Comparison of ENCODE assay signal across 1 cellular context in the genomic region with DNA sequence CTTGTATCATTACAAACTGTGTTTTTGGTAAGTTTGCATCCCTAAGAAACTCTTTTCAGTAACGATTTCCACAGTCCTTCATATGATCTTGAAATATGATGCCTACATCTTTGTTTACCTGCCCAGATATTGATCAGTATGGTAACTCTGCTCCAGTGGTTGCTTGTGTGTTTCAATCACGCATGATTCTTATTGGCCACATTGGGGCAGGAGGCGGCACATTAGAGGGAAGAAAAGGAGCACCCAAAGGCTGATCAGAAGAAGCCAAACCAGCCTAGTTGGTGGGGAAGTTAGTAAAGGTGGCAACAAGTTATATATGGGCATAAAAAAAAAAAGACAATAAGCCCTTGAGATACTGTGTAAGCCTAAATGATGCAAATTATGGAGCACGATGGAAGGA.
TF ChIP-seq lines count a peak whose summit lies in the region.

No MANE protein-coding gene starts in this region.

TF ChIP-seq in WTC11, 78 proteins besides CTCF, POLR2A, EP300 and RAD21 (continued from another document):
- TF ChIP-seq, protein P1, sequence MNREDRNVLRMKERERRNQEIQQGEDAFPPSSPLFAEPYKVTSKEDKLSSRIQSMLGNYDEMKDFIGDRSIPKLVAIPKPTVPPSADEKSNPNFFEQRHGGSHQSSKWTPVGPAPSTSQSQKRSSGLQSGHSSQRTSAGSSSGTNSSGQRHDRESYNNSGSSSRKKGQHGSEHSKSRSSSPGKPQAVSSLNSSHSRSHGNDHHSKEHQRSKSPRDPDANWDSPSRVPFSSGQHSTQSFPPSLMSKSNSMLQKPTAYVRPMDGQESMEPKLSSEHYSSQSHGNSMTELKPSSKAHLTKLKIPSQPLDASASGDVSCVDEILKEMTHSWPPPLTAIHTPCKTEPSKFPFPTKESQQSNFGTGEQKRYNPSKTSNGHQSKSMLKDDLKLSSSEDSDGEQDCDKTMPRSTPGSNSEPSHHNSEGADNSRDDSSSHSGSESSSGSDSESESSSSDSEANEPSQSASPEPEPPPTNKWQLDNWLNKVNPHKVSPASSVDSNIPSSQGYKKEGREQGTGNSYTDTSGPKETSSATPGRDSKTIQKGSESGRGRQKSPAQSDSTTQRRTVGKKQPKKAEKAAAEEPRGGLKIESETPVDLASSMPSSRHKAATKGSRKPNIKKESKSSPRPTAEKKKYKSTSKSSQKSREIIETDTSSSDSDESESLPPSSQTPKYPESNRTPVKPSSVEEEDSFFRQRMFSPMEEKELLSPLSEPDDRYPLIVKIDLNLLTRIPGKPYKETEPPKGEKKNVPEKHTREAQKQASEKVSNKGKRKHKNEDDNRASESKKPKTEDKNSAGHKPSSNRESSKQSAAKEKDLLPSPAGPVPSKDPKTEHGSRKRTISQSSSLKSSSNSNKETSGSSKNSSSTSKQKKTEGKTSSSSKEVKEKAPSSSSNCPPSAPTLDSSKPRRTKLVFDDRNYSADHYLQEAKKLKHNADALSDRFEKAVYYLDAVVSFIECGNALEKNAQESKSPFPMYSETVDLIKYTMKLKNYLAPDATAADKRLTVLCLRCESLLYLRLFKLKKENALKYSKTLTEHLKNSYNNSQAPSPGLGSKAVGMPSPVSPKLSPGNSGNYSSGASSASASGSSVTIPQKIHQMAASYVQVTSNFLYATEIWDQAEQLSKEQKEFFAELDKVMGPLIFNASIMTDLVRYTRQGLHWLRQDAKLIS (CRISPR knock-in tag; IDR thresholded peaks at IDR 0.05; ENCODE audit: borderline replicate concordance), result no peak
- TF ChIP-seq, protein P2, sequence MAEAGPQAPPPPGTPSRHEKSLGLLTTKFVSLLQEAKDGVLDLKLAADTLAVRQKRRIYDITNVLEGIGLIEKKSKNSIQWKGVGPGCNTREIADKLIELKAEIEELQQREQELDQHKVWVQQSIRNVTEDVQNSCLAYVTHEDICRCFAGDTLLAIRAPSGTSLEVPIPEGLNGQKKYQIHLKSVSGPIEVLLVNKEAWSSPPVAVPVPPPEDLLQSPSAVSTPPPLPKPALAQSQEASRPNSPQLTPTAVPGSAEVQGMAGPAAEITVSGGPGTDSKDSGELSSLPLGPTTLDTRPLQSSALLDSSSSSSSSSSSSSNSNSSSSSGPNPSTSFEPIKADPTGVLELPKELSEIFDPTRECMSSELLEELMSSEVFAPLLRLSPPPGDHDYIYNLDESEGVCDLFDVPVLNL (CRISPR knock-in tag; IDR thresholded peaks at IDR 0.05; ENCODE audit: borderline replicate concordance, low read depth), result no peak
- TF ChIP-seq SMAD4 (CRISPR knock-in tag; IDR thresholded peaks at IDR 0.05) (no peak), ZNF232 (CRISPR knock-in tag; IDR thresholded peaks at IDR 0.05) (no peak), ELF4 (CRISPR knock-in tag; IDR thresholded peaks at IDR 0.05; ENCODE audit: low read depth) (no peak), TCF7 (CRISPR knock-in tag; IDR thresholded peaks at IDR 0.05; ENCODE audit: low read depth) (no peak), ETV6 (CRISPR knock-in tag; IDR thresholded peaks at IDR 0.05) (no peak), EMX1 (CRISPR knock-in tag; IDR thresholded peaks at IDR 0.05) (no peak), ZNF263 (CRISPR knock-in tag; IDR thresholded peaks at IDR 0.05; ENCODE audit: low read depth) (no peak)
- TF ChIP-seq, protein P3, sequence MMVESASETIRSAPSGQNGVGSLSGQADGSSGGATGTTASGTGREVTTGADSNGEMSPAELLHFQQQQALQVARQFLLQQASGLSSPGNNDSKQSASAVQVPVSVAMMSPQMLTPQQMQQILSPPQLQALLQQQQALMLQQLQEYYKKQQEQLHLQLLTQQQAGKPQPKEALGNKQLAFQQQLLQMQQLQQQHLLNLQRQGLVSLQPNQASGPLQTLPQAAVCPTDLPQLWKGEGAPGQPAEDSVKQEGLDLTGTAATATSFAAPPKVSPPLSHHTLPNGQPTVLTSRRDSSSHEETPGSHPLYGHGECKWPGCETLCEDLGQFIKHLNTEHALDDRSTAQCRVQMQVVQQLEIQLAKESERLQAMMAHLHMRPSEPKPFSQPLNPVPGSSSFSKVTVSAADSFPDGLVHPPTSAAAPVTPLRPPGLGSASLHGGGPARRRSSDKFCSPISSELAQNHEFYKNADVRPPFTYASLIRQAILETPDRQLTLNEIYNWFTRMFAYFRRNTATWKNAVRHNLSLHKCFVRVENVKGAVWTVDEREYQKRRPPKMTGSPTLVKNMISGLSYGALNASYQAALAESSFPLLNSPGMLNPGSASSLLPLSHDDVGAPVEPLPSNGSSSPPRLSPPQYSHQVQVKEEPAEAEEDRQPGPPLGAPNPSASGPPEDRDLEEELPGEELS (CRISPR knock-in tag; IDR thresholded peaks at IDR 0.05), result no peak
- TF ChIP-seq, protein P4, sequence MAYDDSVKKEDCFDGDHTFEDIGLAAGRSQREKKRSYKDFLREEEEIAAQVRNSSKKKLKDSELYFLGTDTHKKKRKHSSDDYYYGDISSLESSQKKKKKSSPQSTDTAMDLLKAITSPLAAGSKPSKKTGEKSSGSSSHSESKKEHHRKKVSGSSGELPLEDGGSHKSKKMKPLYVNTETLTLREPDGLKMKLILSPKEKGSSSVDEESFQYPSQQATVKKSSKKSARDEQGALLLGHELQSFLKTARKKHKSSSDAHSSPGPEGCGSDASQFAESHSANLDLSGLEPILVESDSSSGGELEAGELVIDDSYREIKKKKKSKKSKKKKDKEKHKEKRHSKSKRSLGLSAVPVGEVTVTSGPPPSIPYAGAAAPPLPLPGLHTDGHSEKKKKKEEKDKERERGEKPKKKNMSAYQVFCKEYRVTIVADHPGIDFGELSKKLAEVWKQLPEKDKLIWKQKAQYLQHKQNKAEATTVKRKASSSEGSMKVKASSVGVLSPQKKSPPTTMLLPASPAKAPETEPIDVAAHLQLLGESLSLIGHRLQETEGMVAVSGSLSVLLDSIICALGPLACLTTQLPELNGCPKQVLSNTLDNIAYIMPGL (CRISPR knock-in tag; IDR thresholded peaks at IDR 0.05), result no peak
- TF ChIP-seq, protein P5, sequence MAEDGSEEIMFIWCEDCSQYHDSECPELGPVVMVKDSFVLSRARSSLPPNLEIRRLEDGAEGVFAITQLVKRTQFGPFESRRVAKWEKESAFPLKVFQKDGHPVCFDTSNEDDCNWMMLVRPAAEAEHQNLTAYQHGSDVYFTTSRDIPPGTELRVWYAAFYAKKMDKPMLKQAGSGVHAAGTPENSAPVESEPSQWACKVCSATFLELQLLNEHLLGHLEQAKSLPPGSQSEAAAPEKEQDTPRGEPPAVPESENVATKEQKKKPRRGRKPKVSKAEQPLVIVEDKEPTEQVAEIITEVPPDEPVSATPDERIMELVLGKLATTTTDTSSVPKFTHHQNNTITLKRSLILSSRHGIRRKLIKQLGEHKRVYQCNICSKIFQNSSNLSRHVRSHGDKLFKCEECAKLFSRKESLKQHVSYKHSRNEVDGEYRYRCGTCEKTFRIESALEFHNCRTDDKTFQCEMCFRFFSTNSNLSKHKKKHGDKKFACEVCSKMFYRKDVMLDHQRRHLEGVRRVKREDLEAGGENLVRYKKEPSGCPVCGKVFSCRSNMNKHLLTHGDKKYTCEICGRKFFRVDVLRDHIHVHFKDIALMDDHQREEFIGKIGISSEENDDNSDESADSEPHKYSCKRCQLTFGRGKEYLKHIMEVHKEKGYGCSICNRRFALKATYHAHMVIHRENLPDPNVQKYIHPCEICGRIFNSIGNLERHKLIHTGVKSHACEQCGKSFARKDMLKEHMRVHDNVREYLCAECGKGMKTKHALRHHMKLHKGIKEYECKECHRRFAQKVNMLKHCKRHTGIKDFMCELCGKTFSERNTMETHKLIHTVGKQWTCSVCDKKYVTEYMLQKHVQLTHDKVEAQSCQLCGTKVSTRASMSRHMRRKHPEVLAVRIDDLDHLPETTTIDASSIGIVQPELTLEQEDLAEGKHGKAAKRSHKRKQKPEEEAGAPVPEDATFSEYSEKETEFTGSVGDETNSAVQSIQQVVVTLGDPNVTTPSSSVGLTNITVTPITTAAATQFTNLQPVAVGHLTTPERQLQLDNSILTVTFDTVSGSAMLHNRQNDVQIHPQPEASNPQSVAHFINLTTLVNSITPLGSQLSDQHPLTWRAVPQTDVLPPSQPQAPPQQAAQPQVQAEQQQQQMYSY (CRISPR knock-in tag; IDR thresholded peaks at IDR 0.05), result no peak
- TF ChIP-seq, protein P6, sequence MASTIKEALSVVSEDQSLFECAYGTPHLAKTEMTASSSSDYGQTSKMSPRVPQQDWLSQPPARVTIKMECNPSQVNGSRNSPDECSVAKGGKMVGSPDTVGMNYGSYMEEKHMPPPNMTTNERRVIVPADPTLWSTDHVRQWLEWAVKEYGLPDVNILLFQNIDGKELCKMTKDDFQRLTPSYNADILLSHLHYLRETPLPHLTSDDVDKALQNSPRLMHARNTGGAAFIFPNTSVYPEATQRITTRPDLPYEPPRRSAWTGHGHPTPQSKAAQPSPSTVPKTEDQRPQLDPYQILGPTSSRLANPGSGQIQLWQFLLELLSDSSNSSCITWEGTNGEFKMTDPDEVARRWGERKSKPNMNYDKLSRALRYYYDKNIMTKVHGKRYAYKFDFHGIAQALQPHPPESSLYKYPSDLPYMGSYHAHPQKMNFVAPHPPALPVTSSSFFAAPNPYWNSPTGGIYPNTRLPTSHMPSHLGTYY (CRISPR knock-in tag; IDR thresholded peaks at IDR 0.05), result no peak
- TF ChIP-seq, protein P7, sequence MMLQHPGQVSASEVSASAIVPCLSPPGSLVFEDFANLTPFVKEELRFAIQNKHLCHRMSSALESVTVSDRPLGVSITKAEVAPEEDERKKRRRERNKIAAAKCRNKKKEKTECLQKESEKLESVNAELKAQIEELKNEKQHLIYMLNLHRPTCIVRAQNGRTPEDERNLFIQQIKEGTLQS (CRISPR knock-in tag; conservative IDR thresholded peaks at IDR 0.05), result no peak
TF ChIP-seq in WTC11: peak in this region for 0.
